12 cellular contexts compared by ENCODE assay signal in the genomic region with DNA sequence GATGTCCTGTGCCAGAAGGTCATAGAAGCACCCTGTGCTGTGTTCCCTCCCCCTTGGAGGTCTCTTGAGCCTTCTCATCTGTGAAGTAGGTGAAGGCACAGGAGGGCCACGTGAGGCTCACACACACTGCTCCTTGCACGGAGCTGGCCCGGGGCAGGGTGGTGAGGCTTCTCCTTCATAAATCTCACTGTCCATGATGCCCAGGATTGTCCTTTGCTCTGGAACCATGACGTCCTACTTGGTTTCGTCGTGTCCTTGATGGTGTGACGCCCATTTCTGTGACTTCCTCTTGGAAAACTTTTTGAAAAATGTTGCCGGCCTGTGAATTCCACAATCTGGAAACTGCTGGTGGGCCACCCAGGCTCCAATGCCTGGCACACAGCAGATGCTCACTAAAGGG. TPM values are rescaled to one million over a fixed set of nuclear protein-coding genes. Genes with fewer than 3 reads are reported as not detected.
DNase-seq lines count a peak whose midpoint lies in the region; ATAC-seq and TF ChIP-seq lines count a peak whose summit lies in the region.
"Had no signal": no experiment of that assay in that cellular context is flagged by ENCODE, and none has a peak within 500 bp of the region (broad histone marks: within the 10 kb centered on the region; RNA-seq: fewer than 3 reads in every experiment).

No MANE protein-coding gene starts in this region.

- no peak for DNase-seq in heart right ventricle
- no peak for DNase-seq in left ventricle myocardium superior
- DNase-seq in activated naive CD8-positive, alpha-beta T cell treated with anti-CD3 and anti-CD28 coated beads, Interleukin-2, amount 10 ng/mL, durations not matched to agents 7 days and 5 days, result no peak
- no peak for DNase-seq in naive B cell
- no peak for DNase-seq in uterus
- DNase-seq in cerebellum (ENCODE audit: low spot score), result no peak
- no peak for DNase-seq in DMS153 treated with DMSO at 0.1 percent for 48 hours (lab: John Stamatoyannopoulos, UW; ENCODE audit: unreplicated experiment)
- no peak for DNase-seq in activated CD4-positive, alpha-beta T cell treated with anti-CD3 and anti-CD28 coated beads, Interleukin-2, amount 50 U/mL, for 4 hours
- DNase-seq: AML-193, foreskin keratinocyte had no signal

- TF ChIP-seq CTCF in heart right ventricle (IDR thresholded peaks at IDR 0.05) (no peak), uterus (IDR thresholded peaks at IDR 0.05) (no peak)

- peak overlapping the region; percentile 13 for H3K4me3 Mint-ChIP-seq in activated naive CD8-positive, alpha-beta T cell treated with anti-CD3 and anti-CD28 coated beads, Interleukin-2, amount 10 ng/mL, durations not matched to agents 7 days and 5 days
- H3K4me3 Mint-ChIP-seq in naive B cell, result peak overlapping the region in 3 of 8 donors; percentile 5 to 73 (median 15)

- intact Hi-C loops in heart right ventricle (cut with DNase I), result no loop called here
- intact Hi-C loops in left ventricle myocardium superior (cut with micrococcal nuclease), result no loop called here
- intact Hi-C loops in uterus (cut with DNase I; ENCODE audit: low total_unique reads), result no loop called here

- H3K27me3 ChIP-seq in heart right ventricle, result no peaks in the 10 kb centered on the region
- no peaks in the 10 kb centered on the region for H3K27me3 ChIP-seq in uterus
- H3K27me3 ChIP-seq: foreskin keratinocyte, SJSA1 had no signal

- peaks cover 13% of the 10 kb centered on the region for H3K36me3 Mint-ChIP-seq in activated naive CD8-positive, alpha-beta T cell treated with anti-CD3 and anti-CD28 coated beads, Interleukin-2, amount 10 ng/mL, durations not matched to agents 7 days and 5 days
- no peaks in the 10 kb centered on the region for H3K36me3 Mint-ChIP-seq in naive B cell

- no peaks in the 10 kb centered on the region for H3K9me3 Mint-ChIP-seq in activated naive CD8-positive, alpha-beta T cell treated with anti-CD3 and anti-CD28 coated beads, Interleukin-2, amount 10 ng/mL, durations not matched to agents 7 days and 5 days
- H3K9me3 Mint-ChIP-seq in naive B cell, result no peaks in the 10 kb centered on the region

- H3K4me3 ChIP-seq in heart right ventricle, result no peak overlapping the region
- H3K4me3 ChIP-seq in uterus, result no peak overlapping the region
- H3K4me3 ChIP-seq: SJSA1 had no signal

- H3K9me3 ChIP-seq in heart right ventricle (no peaks in the 10 kb centered on the region), uterus (no peaks in the 10 kb centered on the region)
- H3K9me3 ChIP-seq: SJSA1 had no signal

- POLR2A ChIA-PET in activated naive CD8-positive, alpha-beta T cell treated with anti-CD3 and anti-CD28 coated beads, Interleukin-2, amount 10 ng/mL, durations not matched to agents 7 days and 5 days (lab: Charles Lee), result interaction anchor here (1.1 kb wide), 1 partner anchor 9 kb away, joined by 4 read pairs; no protein-coding TSS in a partner anchor

- peaks cover 89% of the 10 kb centered on the region for H3K4me1 Mint-ChIP-seq in activated naive CD8-positive, alpha-beta T cell treated with anti-CD3 and anti-CD28 coated beads, Interleukin-2, amount 10 ng/mL, durations not matched to agents 7 days and 5 days
- H3K4me1 Mint-ChIP-seq in naive B cell, result peaks cover 67 to 93% (median 89%) of the 10 kb centered on the region in 3 donors

- H3K27ac ChIP-seq in heart right ventricle (peak overlapping the region; percentile 11 to 93 (median 70)), uterus (peak overlapping the region; percentile 18 to 48)
- H3K27ac ChIP-seq: foreskin keratinocyte, SJSA1 had no signal

- H3K4me1 ChIP-seq in heart right ventricle (peaks cover 39 to 100% (median 98%) of the 10 kb centered on the region in 9 donors), uterus (peaks cover 0 to 7% of the 10 kb centered on the region in 2 donors)

- ATAC-seq in heart right ventricle, result no peak
- ATAC-seq in left ventricle myocardium superior, result no peak
- no peak for ATAC-seq in activated naive CD8-positive, alpha-beta T cell treated with anti-CD3 and anti-CD28 coated beads, Interleukin-2, amount 10 ng/mL, durations not matched to agents 7 days and 5 days (ENCODE audit: low read depth)
- no peak for ATAC-seq in naive B cell (ENCODE audit: low read depth in 2 of 2)
- ATAC-seq: foreskin keratinocyte, left lobe of liver had no signal

- H3K27ac Mint-ChIP-seq in activated naive CD8-positive, alpha-beta T cell treated with anti-CD3 and anti-CD28 coated beads, Interleukin-2, amount 10 ng/mL, durations not matched to agents 7 days and 5 days, result peak overlapping the region; percentile 43
- peak overlapping the region in 5 of 6 donors; percentile 80 to 98 (median 85) for H3K27ac Mint-ChIP-seq in naive B cell

- WGBS in heart right ventricle, 2 donors, result 56 to 65% methylated on average over 8 of the region's 8 CpGs

- H3K36me3 ChIP-seq in heart right ventricle (peaks cover 0 to 43% (median 0%) of the 10 kb centered on the region in 9 donors), uterus (no peaks in the 10 kb centered on the region)

- TF ChIP-seq POLR2A in uterus (IDR thresholded peaks at IDR 0.05), result no peak

- H3K27me3 Mint-ChIP-seq in activated naive CD8-positive, alpha-beta T cell treated with anti-CD3 and anti-CD28 coated beads, Interleukin-2, amount 10 ng/mL, durations not matched to agents 7 days and 5 days, result no peaks in the 10 kb centered on the region
- no peaks in the 10 kb centered on the region for H3K27me3 Mint-ChIP-seq in naive B cell

RNA-seq across cellular contexts. Expression of gene SH2B3, which starts 34.4 kb away (rescaled TPM):
- 10 to 100 TPM; 29.8 to 61.4 (median 39.0) TPM for total RNA-seq in heart right ventricle
- polyA plus RNA-seq in heart right ventricle, result 10 to 100 TPM in 1 of 2 donors, 1 to 10 TPM in 1; 9.9 to 11.5 TPM
- 45.1 TPM for total RNA-seq in left ventricle myocardium superior
- total RNA-seq in activated naive CD8-positive, alpha-beta T cell treated with anti-CD3 and anti-CD28 coated beads, Interleukin-2, amount 10 ng/mL, durations not matched to agents 7 days and 5 days, result 10 to 100 TPM; 40.7 to 44.5 TPM
- polyA plus RNA-seq in naive B cell (ENCODE audit: low read depth in 6 of 6), result 10 to 100 TPM in 1 of 6 donors, 1 to 10 TPM in 5; 3.6 to 10.4 (median 4.5) TPM
- total RNA-seq in uterus, result 10 to 100 TPM; 11.8 to 31.3 (median 21.8) TPM
- 3.9 TPM for total RNA-seq in cerebellum
